ENCODE assay signal across 8 cellular contexts in genomic region chr22:46044718-46045458, GRCh38.
DNase-seq lines count a peak whose midpoint lies in the region; ATAC-seq, FAIRE-seq and TF ChIP-seq lines count a peak whose summit lies in the region.

No MANE protein-coding gene starts in this region.

- no peak overlapping the region for H3K9ac ChIP-seq in Karpas-422 (ENCODE audit: low read length)

- H2AFZ ChIP-seq in Karpas-422 (ENCODE audit: low read length): no peak overlapping the region

- intact Hi-C loops in activated T-helper 2 cell treated with anti-CD3 and anti-CD28 coated beads, Interferon-gamma antibody, Interleukin-2, Interleukin-4, amounts not matched to agents 10 μg/mL and 5 μg/mL and 100 μg/mL, durations not matched to agents 14 hours and 24 hours and 36 hours (cut with micrococcal nuclease): no loop called here
- intact Hi-C loops in Right ventricle myocardium inferior (cut with DNase I) (no loop called here), pancreas (cut with DNase I) (no loop called here)

- H4K20me1 ChIP-seq in Karpas-422 (ENCODE audit: insufficient read depth, low read depth, low read length): no peaks in the 10 kb centered on the region

- H3K36me3 ChIP-seq in pancreas (no peaks in the 10 kb centered on the region), Karpas-422 (ENCODE audit: insufficient read depth, low read length) (no peaks in the 10 kb centered on the region)

- no peaks in the 10 kb centered on the region for H3K9me3 ChIP-seq in pancreas
- H3K9me3 ChIP-seq in Karpas-422 (ENCODE audit: low read length): no peaks in the 10 kb centered on the region

- H3K27ac ChIP-seq in pancreas: peak overlapping the region; percentile 85 to 98 (median 94)
- H3K27ac ChIP-seq in Karpas-422 (ENCODE audit: low read length): no peak overlapping the region

- H3K27me3 ChIP-seq in pancreas (no peaks in the 10 kb centered on the region), Karpas-422 (ENCODE audit: low read length) (no peaks in the 10 kb centered on the region)

- H3K4me1 Mint-ChIP-seq in activated T-helper 2 cell treated with anti-CD3 and anti-CD28 coated beads, Interferon-gamma antibody, Interleukin-2, Interleukin-4, amounts not matched to agents 10 μg/mL and 5 μg/mL and 100 μg/mL, durations not matched to agents 14 hours and 24 hours and 36 hours (ENCODE audit: low read depth): peaks cover 4% of the 10 kb centered on the region

- DNase-seq in activated T-helper 2 cell treated with anti-CD3 and anti-CD28 coated beads, Interferon-gamma antibody, Interleukin-2, Interleukin-4, amounts not matched to agents 10 μg/mL and 5 μg/mL and 100 μg/mL, durations not matched to agents 14 hours and 24 hours and 36 hours (ENCODE audit: low spot score): no peak
- DNase-seq in Right ventricle myocardium inferior (ENCODE audit: missing footprints) (no peak), pancreas (peak in 1 of 6 donors; percentile 65), SW 1271 (lab: John Stamatoyannopoulos, UW) (no peak), putamen (ENCODE audit: low spot score) (no peak), Karpas-422 (no peak)

- H3K4me2 ChIP-seq in Karpas-422 (ENCODE audit: low read depth, low read length, poor library complexity, severe bottlenecking): no peak overlapping the region

- H3K4me1 ChIP-seq in pancreas: peaks cover 55 to 67% (median 55%) of the 10 kb centered on the region in 3 donors
- peaks cover 11% of the 10 kb centered on the region; the same call in 1 of the 2 replicates for H3K4me1 ChIP-seq in Karpas-422 (ENCODE audit: low read length)

- no peak for FAIRE-seq in pancreas (lab: Jason Lieb, UNC)

- H3K9me2 ChIP-seq in Karpas-422 (replicated peaks; ENCODE audit: insufficient read depth, low read length): no peaks in the 10 kb centered on the region

- H3K36me3 Mint-ChIP-seq in activated T-helper 2 cell treated with anti-CD3 and anti-CD28 coated beads, Interferon-gamma antibody, Interleukin-2, Interleukin-4, amounts not matched to agents 10 μg/mL and 5 μg/mL and 100 μg/mL, durations not matched to agents 14 hours and 24 hours and 36 hours (ENCODE audit: low read depth): no peaks in the 10 kb centered on the region

- peak overlapping the region; percentile 74 for H3K4me3 Mint-ChIP-seq in activated T-helper 2 cell treated with anti-CD3 and anti-CD28 coated beads, Interferon-gamma antibody, Interleukin-2, Interleukin-4, amounts not matched to agents 10 μg/mL and 5 μg/mL and 100 μg/mL, durations not matched to agents 14 hours and 24 hours and 36 hours (ENCODE audit: low read depth)

- no peaks in the 10 kb centered on the region for H3K9me3 Mint-ChIP-seq in activated T-helper 2 cell treated with anti-CD3 and anti-CD28 coated beads, Interferon-gamma antibody, Interleukin-2, Interleukin-4, amounts not matched to agents 10 μg/mL and 5 μg/mL and 100 μg/mL, durations not matched to agents 14 hours and 24 hours and 36 hours

- H3K4me3 ChIP-seq in GM12875 (ENCODE audit: low read depth, low read length) (peak overlapping the region; percentile 57), pancreas (peak overlapping the region; percentile 45 to 74 (median 68)), Karpas-422 (ENCODE audit: low read length) (no peak overlapping the region)

- peak overlapping the region; percentile 49 for H3K27ac Mint-ChIP-seq in activated T-helper 2 cell treated with anti-CD3 and anti-CD28 coated beads, Interferon-gamma antibody, Interleukin-2, Interleukin-4, amounts not matched to agents 10 μg/mL and 5 μg/mL and 100 μg/mL, durations not matched to agents 14 hours and 24 hours and 36 hours

- no peaks in the 10 kb centered on the region for H3K79me2 ChIP-seq in Karpas-422 (ENCODE audit: low read length)

- 1% methylated on average over 35 to 77 of the region's 77 CpGs for WGBS in pancreas, 2 donors

- peak; percentile 22 for ATAC-seq in Right ventricle myocardium inferior
- ATAC-seq in pancreas: peak in 3 of 4 donors; percentile 1 to 18 (median 5)
- ATAC-seq in GM21360 (IDR thresholded peaks at IDR 0.05; ENCODE audit: unreplicated experiment): no peak

- TF ChIP-seq CTCF in GM12875 (IDR thresholded peaks at IDR 0.05; ENCODE audit: borderline replicate concordance, insufficient read depth, low read depth, low read length) (no peak), pancreas (IDR thresholded peaks at IDR 0.05) (no peak)

- no peaks in the 10 kb centered on the region for H3K27me3 Mint-ChIP-seq in activated T-helper 2 cell treated with anti-CD3 and anti-CD28 coated beads, Interferon-gamma antibody, Interleukin-2, Interleukin-4, amounts not matched to agents 10 μg/mL and 5 μg/mL and 100 μg/mL, durations not matched to agents 14 hours and 24 hours and 36 hours (ENCODE audit: low read depth)
